Comparison of ENCODE assay signal across 8 cellular contexts in genomic region chr10:32347363-32347735, GRCh38. TPM values are rescaled to one million over a fixed set of nuclear protein-coding genes. Genes with fewer than 3 reads are reported as not detected.
A peak's percentile ranks its signal among the peaks of the same experiment; 100 is the strongest.
DNase-seq lines count a peak whose midpoint lies in the region; ATAC-seq lines count a peak whose summit lies in the region.

No MANE protein-coding gene starts in this region.

- peak overlapping the region; percentile 73 for H3K27ac ChIP-seq in iPS-20b (ENCODE audit: low read length)
- peak overlapping the region; percentile 100 for H3K27ac ChIP-seq in substantia nigra (ENCODE audit: low read depth, low read length, poor library complexity, severe bottlenecking)

- H3K27me3 Mint-ChIP-seq in activated T-cell treated with anti-CD3 and anti-CD28 coated beads, Interleukin-2, amount 50 U/mL, for 4 hours (ENCODE audit: low read depth), result no peaks in the 10 kb centered on the region
- H3K27me3 Mint-ChIP-seq in activated naive CD8-positive, alpha-beta T cell treated with anti-CD3 and anti-CD28 coated beads for 36 hours, result no peaks in the 10 kb centered on the region

- no peaks in the 10 kb centered on the region for H3K9me3 ChIP-seq in iPS-20b (ENCODE audit: insufficient read depth, low read depth, low read length)

- H3K9ac ChIP-seq in iPS-20b (ENCODE audit: low read depth, low read length), result peak overlapping the region; percentile 100; the same call in 1 of the 2 replicates

- peak overlapping the region; percentile 89 for H3K4me3 ChIP-seq in iPS-20b (ENCODE audit: low read length)

- H3K27me3 ChIP-seq in iPS-20b (ENCODE audit: insufficient read depth, low read length), result no peaks in the 10 kb centered on the region

- H3K4me1 ChIP-seq in iPS-20b (ENCODE audit: insufficient read depth, low read length), result peaks cover 16% of the 10 kb centered on the region

- peaks cover 59% of the 10 kb centered on the region for H3K4me1 Mint-ChIP-seq in activated T-cell treated with anti-CD3 and anti-CD28 coated beads, Interleukin-2, amount 50 U/mL, for 4 hours (ENCODE audit: low read depth)
- H3K4me1 Mint-ChIP-seq in activated naive CD8-positive, alpha-beta T cell treated with anti-CD3 and anti-CD28 coated beads for 36 hours, result peaks cover 49% of the 10 kb centered on the region

- no peaks in the 10 kb centered on the region for H3K9me3 Mint-ChIP-seq in activated T-cell treated with anti-CD3 and anti-CD28 coated beads, Interleukin-2, amount 50 U/mL, for 4 hours
- no peaks in the 10 kb centered on the region for H3K9me3 Mint-ChIP-seq in activated naive CD8-positive, alpha-beta T cell treated with anti-CD3 and anti-CD28 coated beads for 36 hours

- H3K4me3 Mint-ChIP-seq in activated T-cell treated with anti-CD3 and anti-CD28 coated beads, Interleukin-2, amount 50 U/mL, for 4 hours, result peak overlapping the region; percentile 78
- peak overlapping the region; percentile 64 for H3K4me3 Mint-ChIP-seq in activated naive CD8-positive, alpha-beta T cell treated with anti-CD3 and anti-CD28 coated beads for 36 hours

- peaks cover 20% of the 10 kb centered on the region for H3K36me3 Mint-ChIP-seq in activated T-cell treated with anti-CD3 and anti-CD28 coated beads, Interleukin-2, amount 50 U/mL, for 4 hours (ENCODE audit: insufficient read depth)
- H3K36me3 Mint-ChIP-seq in activated naive CD8-positive, alpha-beta T cell treated with anti-CD3 and anti-CD28 coated beads for 36 hours, result peaks cover 27% of the 10 kb centered on the region

- peak; percentile 6 to 22 for ATAC-seq in activated T-cell treated with anti-CD3 and anti-CD28 coated beads, Interleukin-2, amount 50 U/mL, for 4 hours
- peak; percentile 0 for ATAC-seq in HG03103 (IDR thresholded peaks at IDR 0.05; ENCODE audit: low read depth, unreplicated experiment)

- peak overlapping the region; percentile 82 for H3K27ac Mint-ChIP-seq in activated naive CD8-positive, alpha-beta T cell treated with anti-CD3 and anti-CD28 coated beads for 36 hours

- H3K36me3 ChIP-seq in iPS-20b (ENCODE audit: insufficient read depth, low read depth, low read length), result peaks cover 17% of the 10 kb centered on the region; the same call in 1 of the 2 replicates

- DNase-seq in activated T-cell treated with anti-CD3 and anti-CD28 coated beads, Interleukin-2, amount 50 U/mL, for 4 hours, result no peak
- DNase-seq in activated T-cell treated with anti-CD3 and anti-CD28 coated beads for 4 hours (no peak), substantia nigra (lab: John Stamatoyannopoulos, UW) (peak in 5 of 49 donors; percentile 48 to 83 (median 57)), AG08395 (ENCODE audit: low spot score) (no peak), SHP77 treated with DMSO at 0.1 percent for 48 hours (lab: John Stamatoyannopoulos, UW) (no peak)
- no peak for DNase-seq in activated naive CD8-positive, alpha-beta T cell treated with anti-CD3 and anti-CD28 coated beads for 36 hours

RNA-seq across cellular contexts. Expression of gene EPC1, which starts 0.4 kb away (rescaled TPM):
- total RNA-seq in activated T-cell treated with anti-CD3 and anti-CD28 coated beads, Interleukin-2, amount 50 U/mL, for 4 hours, result 10 to 100 TPM; 44.9 to 53.5 (median 46.0) TPM
- total RNA-seq in activated naive CD8-positive, alpha-beta T cell treated with anti-CD3 and anti-CD28 coated beads for 36 hours, result 10 to 100 TPM; 32.1 to 33.1 TPM
